23 cellular contexts compared by ENCODE assay signal in the genomic region with DNA sequence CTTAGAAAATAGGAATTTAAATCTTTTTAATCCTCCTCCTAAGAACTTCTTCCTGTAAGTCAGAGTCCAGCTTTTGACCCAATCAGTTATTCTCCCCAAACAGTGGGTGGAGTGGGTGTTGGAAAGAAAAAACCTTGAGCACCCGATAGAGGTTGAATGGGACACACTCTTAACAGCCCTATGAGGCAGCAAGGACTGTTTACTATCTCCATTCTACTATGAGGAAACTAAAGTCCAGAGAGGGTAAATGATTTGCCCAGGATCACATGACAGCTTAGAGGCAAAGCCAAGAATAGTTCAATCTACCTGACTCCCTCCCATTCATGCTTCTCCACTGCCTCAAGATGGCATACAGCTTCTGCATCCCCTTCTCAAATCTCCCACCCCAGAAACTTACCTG. TPM values are rescaled to one million over a fixed set of nuclear protein-coding genes. Genes with fewer than 3 reads are reported as not detected.
DNase-seq lines count a peak whose midpoint lies in the region; ATAC-seq and TF ChIP-seq lines count a peak whose summit lies in the region.
"Had no signal": no experiment of that assay in that cellular context is flagged by ENCODE, and none has a peak within 500 bp of the region (broad histone marks: within the 10 kb centered on the region; RNA-seq: fewer than 3 reads in every experiment).

No MANE protein-coding gene starts in this region.

- CTCF ChIA-PET in WTC11 (lab: Charles Lee), result interaction anchor here (2.0 kb wide), 1 partner anchor 17 kb away, joined by 9 read pairs; no protein-coding TSS in a partner anchor

- no peaks in the 10 kb centered on the region for H3K9me3 ChIP-seq in left lung
- no peaks in the 10 kb centered on the region for H3K9me3 ChIP-seq in mucosa of stomach (ENCODE audit: control insufficient read depth, low read length)
- no peaks in the 10 kb centered on the region for H3K9me3 ChIP-seq in upper lobe of right lung

- POLR2A ChIA-PET in WTC11 (lab: Charles Lee), result no interaction called here

- no peak overlapping the region for H3K27ac Mint-ChIP-seq in WTC11
- H3K27ac Mint-ChIP-seq: CD8-positive, alpha-beta T cell had no signal

- H3K4me3 ChIP-seq in left lung (no peak overlapping the region), mucosa of stomach (ENCODE audit: low read length) (peak overlapping the region; percentile 3), upper lobe of right lung (no peak overlapping the region)
- H3K4me3 ChIP-seq: BLaER1 treated with 17β-estradiol and CSF1 and Interleukin-3, amounts not matched to agents 10 nM and 100 nM had no signal

- H3K9me3 Mint-ChIP-seq in WTC11, result peaks cover 17% of the 10 kb centered on the region
- H3K9me3 Mint-ChIP-seq: CD8-positive, alpha-beta T cell had no signal

- peaks cover 3 to 4% of the 10 kb centered on the region in 2 donors for H3K4me1 ChIP-seq in left lung
- peaks cover 72% of the 10 kb centered on the region for H3K4me1 ChIP-seq in mucosa of stomach (ENCODE audit: control insufficient read depth, insufficient read depth, low read length)
- peaks cover 6% of the 10 kb centered on the region for H3K4me1 ChIP-seq in upper lobe of right lung
- H3K4me1 ChIP-seq: BLaER1 treated with 17β-estradiol and CSF1 and Interleukin-3, amounts not matched to agents 10 nM and 100 nM had no signal

- H3K4me3 Mint-ChIP-seq in WTC11, result no peak overlapping the region
- H3K4me3 Mint-ChIP-seq: CD8-positive, alpha-beta T cell had no signal

- intact Hi-C loops in left lung (cut with DNase I) (no loop called here), upper lobe of right lung (cut with DNase I) (no loop called here)

- peak overlapping the region; percentile 66 for H3K9ac ChIP-seq in mucosa of stomach (ENCODE audit: low read length)
- H3K9ac ChIP-seq: BLaER1 treated with 17β-estradiol and CSF1 and Interleukin-3, amounts not matched to agents 10 nM and 100 nM had no signal

- peak; percentile 62 for DNase-seq in DMS53 (lab: John Stamatoyannopoulos, UW)
- DNase-seq in DMS53 treated with DMSO at 0.1 percent for 48 hours (lab: John Stamatoyannopoulos, UW; ENCODE audit: unreplicated experiment), result no peak
- no peak for DNase-seq in left lung
- no peak for DNase-seq in upper lobe of right lung
- DNase-seq in WTC11 (ENCODE audit: low spot score), result no peak
- no peak for DNase-seq in midbrain (lab: John Stamatoyannopoulos, UW)
- DNase-seq: CD8-positive, alpha-beta T cell; EL; GF-D8; GOT3; MM.1S; NCI-H1048; NCI-H1436; NCI-H1930; NCI-H69; NK-92 treated with Interleukin-12 subunit alpha and Interleukin-12 subunit beta, amount 100 ng/mL, for 24 hours; SHP77 treated with DMSO at 0.1 percent for 48 hours had no signal

- peak; percentile 63 for ATAC-seq in left lung
- ATAC-seq in upper lobe of right lung, result peak; percentile 38
- no peak for ATAC-seq in WTC11
- no peak for ATAC-seq in GM18519 (IDR thresholded peaks at IDR 0.05; ENCODE audit: low FRiP score, unreplicated experiment)
- ATAC-seq: CD8-positive, alpha-beta T cell; HCT116 had no signal

- no peaks in the 10 kb centered on the region for H3K27me3 ChIP-seq in left lung
- no peaks in the 10 kb centered on the region for H3K27me3 ChIP-seq in mucosa of stomach (ENCODE audit: control insufficient read depth, insufficient read depth, low read length)
- peaks cover 7% of the 10 kb centered on the region for H3K27me3 ChIP-seq in upper lobe of right lung
- H3K27me3 ChIP-seq: BLaER1 treated with 17β-estradiol and CSF1 and Interleukin-3, amounts not matched to agents 10 nM and 100 nM had no signal

- H3K36me3 Mint-ChIP-seq in WTC11, result no peaks in the 10 kb centered on the region
- H3K36me3 Mint-ChIP-seq: CD8-positive, alpha-beta T cell had no signal

- H3K27me3 Mint-ChIP-seq in WTC11 (ENCODE audit: low read depth), result no peaks in the 10 kb centered on the region; the same call in 1 of the 2 replicates

- H3K36me3 ChIP-seq in left lung (no peaks in the 10 kb centered on the region), mucosa of stomach (ENCODE audit: control insufficient read depth, insufficient read depth, low read length) (no peaks in the 10 kb centered on the region), upper lobe of right lung (no peaks in the 10 kb centered on the region)
- H3K36me3 ChIP-seq: BLaER1 treated with 17β-estradiol and CSF1 and Interleukin-3, amounts not matched to agents 10 nM and 100 nM had no signal

- no peak for TF ChIP-seq CTCF in left lung (IDR thresholded peaks at IDR 0.05)
- no peak for TF ChIP-seq CTCF in upper lobe of right lung (IDR thresholded peaks at IDR 0.05)
- TF ChIP-seq CTCF in WTC11 (IDR thresholded peaks at IDR 0.05), result no peak

- no peaks in the 10 kb centered on the region for H3K4me1 Mint-ChIP-seq in WTC11

- no peak overlapping the region for H3K27ac ChIP-seq in left lung
- H3K27ac ChIP-seq in upper lobe of right lung, result no peak overlapping the region
- H3K27ac ChIP-seq: 22Rv1; BLaER1 treated with 17β-estradiol and CSF1 and Interleukin-3, amounts not matched to agents 10 nM and 100 nM; RWPE1 had no signal

TF ChIP-seq in WTC11, 78 proteins besides CTCF, POLR2A, EP300 and RAD21 (continues in another document):
- TF ChIP-seq, protein P1, sequence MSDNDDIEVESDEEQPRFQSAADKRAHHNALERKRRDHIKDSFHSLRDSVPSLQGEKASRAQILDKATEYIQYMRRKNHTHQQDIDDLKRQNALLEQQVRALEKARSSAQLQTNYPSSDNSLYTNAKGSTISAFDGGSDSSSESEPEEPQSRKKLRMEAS (CRISPR knock-in tag; IDR thresholded peaks at IDR 0.05), result no peak
- no peak for TF ChIP-seq FOXJ3 (CRISPR knock-in tag; IDR thresholded peaks at IDR 0.05; ENCODE audit: borderline replicate concordance)
- no peak for TF ChIP-seq SOX15 (CRISPR knock-in tag; IDR thresholded peaks at IDR 0.05)
- TF ChIP-seq, protein P2, sequence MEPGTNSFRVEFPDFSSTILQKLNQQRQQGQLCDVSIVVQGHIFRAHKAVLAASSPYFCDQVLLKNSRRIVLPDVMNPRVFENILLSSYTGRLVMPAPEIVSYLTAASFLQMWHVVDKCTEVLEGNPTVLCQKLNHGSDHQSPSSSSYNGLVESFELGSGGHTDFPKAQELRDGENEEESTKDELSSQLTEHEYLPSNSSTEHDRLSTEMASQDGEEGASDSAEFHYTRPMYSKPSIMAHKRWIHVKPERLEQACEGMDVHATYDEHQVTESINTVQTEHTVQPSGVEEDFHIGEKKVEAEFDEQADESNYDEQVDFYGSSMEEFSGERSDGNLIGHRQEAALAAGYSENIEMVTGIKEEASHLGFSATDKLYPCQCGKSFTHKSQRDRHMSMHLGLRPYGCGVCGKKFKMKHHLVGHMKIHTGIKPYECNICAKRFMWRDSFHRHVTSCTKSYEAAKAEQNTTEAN (CRISPR knock-in tag; IDR thresholded peaks at IDR 0.05), result no peak
- TF ChIP-seq NFYB (CRISPR knock-in tag; conservative IDR thresholded peaks at IDR 0.05; ENCODE audit: low read depth), result no peak
- no peak for TF ChIP-seq EMX1 (CRISPR knock-in tag; IDR thresholded peaks at IDR 0.05)
- TF ChIP-seq, protein P3, sequence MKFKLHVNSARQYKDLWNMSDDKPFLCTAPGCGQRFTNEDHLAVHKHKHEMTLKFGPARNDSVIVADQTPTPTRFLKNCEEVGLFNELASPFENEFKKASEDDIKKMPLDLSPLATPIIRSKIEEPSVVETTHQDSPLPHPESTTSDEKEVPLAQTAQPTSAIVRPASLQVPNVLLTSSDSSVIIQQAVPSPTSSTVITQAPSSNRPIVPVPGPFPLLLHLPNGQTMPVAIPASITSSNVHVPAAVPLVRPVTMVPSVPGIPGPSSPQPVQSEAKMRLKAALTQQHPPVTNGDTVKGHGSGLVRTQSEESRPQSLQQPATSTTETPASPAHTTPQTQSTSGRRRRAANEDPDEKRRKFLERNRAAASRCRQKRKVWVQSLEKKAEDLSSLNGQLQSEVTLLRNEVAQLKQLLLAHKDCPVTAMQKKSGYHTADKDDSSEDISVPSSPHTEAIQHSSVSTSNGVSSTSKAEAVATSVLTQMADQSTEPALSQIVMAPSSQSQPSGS (CRISPR knock-in tag; IDR thresholded peaks at IDR 0.05; ENCODE audit: borderline replicate concordance, low read depth), result no peak
- no peak for TF ChIP-seq ZNF121 (CRISPR knock-in tag; IDR thresholded peaks at IDR 0.05)
- no peak for TF ChIP-seq MYBL2 (CRISPR knock-in tag; IDR thresholded peaks at IDR 0.05)
- TF ChIP-seq ZNF232 (CRISPR knock-in tag; IDR thresholded peaks at IDR 0.05), result no peak
- no peak for TF ChIP-seq ZNF219 (CRISPR knock-in tag; IDR thresholded peaks at IDR 0.05; ENCODE audit: borderline replicate concordance)
- no peak for TF ChIP-seq CREB1 (CRISPR knock-in tag; IDR thresholded peaks at IDR 0.05)
- TF ChIP-seq, protein P4, sequence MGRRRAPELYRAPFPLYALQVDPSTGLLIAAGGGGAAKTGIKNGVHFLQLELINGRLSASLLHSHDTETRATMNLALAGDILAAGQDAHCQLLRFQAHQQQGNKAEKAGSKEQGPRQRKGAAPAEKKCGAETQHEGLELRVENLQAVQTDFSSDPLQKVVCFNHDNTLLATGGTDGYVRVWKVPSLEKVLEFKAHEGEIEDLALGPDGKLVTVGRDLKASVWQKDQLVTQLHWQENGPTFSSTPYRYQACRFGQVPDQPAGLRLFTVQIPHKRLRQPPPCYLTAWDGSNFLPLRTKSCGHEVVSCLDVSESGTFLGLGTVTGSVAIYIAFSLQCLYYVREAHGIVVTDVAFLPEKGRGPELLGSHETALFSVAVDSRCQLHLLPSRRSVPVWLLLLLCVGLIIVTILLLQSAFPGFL (CRISPR knock-in tag; IDR thresholded peaks at IDR 0.05; ENCODE audit: borderline replicate concordance), result no peak
- TF ChIP-seq TEAD1 (CRISPR knock-in tag; IDR thresholded peaks at IDR 0.05), result no peak
- no peak for TF ChIP-seq NR3C1 (CRISPR knock-in tag; conservative IDR thresholded peaks at IDR 0.05; ENCODE audit: low read depth)

RNA-seq across cellular contexts. Expression of a gene that starts 57.6 kb away (rescaled TPM):
- total RNA-seq in left lung (10 to 100 TPM; 14.3 to 20.0 TPM), upper lobe of right lung (12.0 TPM), WTC11 (2021) (31.5 to 35.5 TPM (median 32.6 TPM) in 3 replicates)

Comparison
In these comparisons a context has a peak if more than half of its experiments do, and no peak if none do; other contexts are left out.
1. ATAC-seq: peak in left lung (single experiment) and upper lobe of right lung (single experiment); none in WTC11 (single experiment) and GM18519 (single experiment).